In the genomic region with DNA sequence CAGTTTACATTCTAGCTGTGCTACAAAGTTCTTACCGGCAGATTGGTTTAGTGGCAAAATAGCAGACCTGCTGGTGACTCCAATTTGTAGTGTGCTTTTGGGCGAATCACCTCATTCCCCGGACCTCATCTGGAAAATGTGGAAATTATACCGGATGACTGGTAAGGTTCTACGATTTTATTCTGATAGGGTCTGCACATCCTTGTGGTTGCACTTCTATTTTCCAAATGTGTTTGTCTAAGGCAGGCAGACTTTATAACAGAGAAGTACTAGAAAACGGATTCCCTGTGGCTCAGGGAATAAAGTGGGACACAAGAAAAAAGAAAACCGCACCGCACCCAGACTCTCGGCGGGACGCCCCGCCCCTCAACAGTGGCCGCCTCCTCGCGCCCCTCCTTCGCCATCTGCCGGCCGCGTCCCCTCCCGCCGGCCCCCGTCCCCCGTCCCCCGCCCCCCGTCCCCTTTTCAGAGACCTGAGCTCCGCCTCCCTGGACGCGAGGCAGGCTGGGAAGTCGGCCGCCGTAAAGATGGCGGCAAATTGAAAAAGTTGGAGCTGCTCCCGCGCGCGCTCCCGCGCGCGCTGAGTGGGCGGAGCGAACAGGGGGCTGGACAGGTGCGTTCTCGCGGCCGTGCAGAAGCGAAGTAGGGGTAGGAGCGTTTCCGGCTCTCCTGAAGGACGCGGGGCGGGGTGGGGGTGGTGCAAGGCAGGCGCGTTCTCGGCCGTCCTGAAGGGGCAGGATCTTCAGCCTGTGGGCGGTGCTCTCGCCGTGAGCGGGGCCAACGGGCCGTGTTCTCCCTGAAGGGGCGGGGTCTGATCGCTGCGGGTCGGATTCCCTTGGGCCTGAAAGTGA, we compare ENCODE assay signal across 1 cellular context.
A peak's percentile ranks its signal among the peaks of the same experiment; 100 is the strongest.
TF ChIP-seq lines count a peak whose summit lies in the region.

No MANE protein-coding gene starts in this region.

TF ChIP-seq in HepG2, 621 proteins besides CTCF, POLR2A, EP300 and RAD21 (continued from another document and continues in another):
- TF ChIP-seq ZNF710 (CRISPR knock-in tag; IDR thresholded peaks at IDR 0.05; ENCODE audit: borderline replicate concordance) (no peak), SIN3B (IDR thresholded peaks at IDR 0.05; ENCODE audit: low read length) (peak; percentile 77; the same call in 1 of the 2 replicates), ZNF280B (CRISPR knock-in tag; IDR thresholded peaks at IDR 0.05; ENCODE audit: borderline replicate concordance) (no peak), MZF1 (CRISPR knock-in tag; IDR thresholded peaks at IDR 0.05; ENCODE audit: borderline replicate concordance) (no peak), EZH2 (conservative IDR thresholded peaks at IDR 0.05; ENCODE audit: low read depth, low read length) (no peak), ZNF569 (CRISPR knock-in tag; IDR thresholded peaks at IDR 0.05; ENCODE audit: borderline replicate concordance) (no peak), GMEB1 (CRISPR knock-in tag; IDR thresholded peaks at IDR 0.05; ENCODE audit: borderline replicate concordance) (peak; percentile 57; the same call in 1 of the 2 replicates), E2F5 (CRISPR knock-in tag; conservative IDR thresholded peaks at IDR 0.05) (peak; percentile 78), ZIK1 (CRISPR knock-in tag; IDR thresholded peaks at IDR 0.05; ENCODE audit: borderline replicate concordance, low read depth) (no peak; the same call in 1 of the 2 replicates), ZFAT (CRISPR knock-in tag; conservative IDR thresholded peaks at IDR 0.05) (no peak), RXRB (CRISPR knock-in tag; IDR thresholded peaks at IDR 0.05; ENCODE audit: borderline replicate concordance) (no peak), ZNF225 (CRISPR knock-in tag; IDR thresholded peaks at IDR 0.05) (no peak), MEIS1 (CRISPR knock-in tag; IDR thresholded peaks at IDR 0.05; ENCODE audit: borderline replicate concordance) (no peak), ZMAT5 (CRISPR knock-in tag; IDR thresholded peaks at IDR 0.05; ENCODE audit: borderline replicate concordance, low read depth) (no peak), NFIB (CRISPR knock-in tag; IDR thresholded peaks at IDR 0.05; ENCODE audit: borderline replicate concordance) (no peak), TAF15 (IDR thresholded peaks at IDR 0.05; ENCODE audit: low read depth, low read length, poor library complexity, severe bottlenecking) (no peak), XBP1 (CRISPR knock-in tag; IDR thresholded peaks at IDR 0.05) (no peak), ERF (CRISPR knock-in tag; IDR thresholded peaks at IDR 0.05) (peak; percentile 3; the same call in 1 of the 2 replicates), ARID2 (CRISPR knock-in tag; IDR thresholded peaks at IDR 0.05; ENCODE audit: borderline replicate concordance) (no peak), PRDM15 (CRISPR knock-in tag; IDR thresholded peaks at IDR 0.05) (no peak), STAT5B (CRISPR knock-in tag; IDR thresholded peaks at IDR 0.05) (no peak)
- TF ChIP-seq, protein P1, sequence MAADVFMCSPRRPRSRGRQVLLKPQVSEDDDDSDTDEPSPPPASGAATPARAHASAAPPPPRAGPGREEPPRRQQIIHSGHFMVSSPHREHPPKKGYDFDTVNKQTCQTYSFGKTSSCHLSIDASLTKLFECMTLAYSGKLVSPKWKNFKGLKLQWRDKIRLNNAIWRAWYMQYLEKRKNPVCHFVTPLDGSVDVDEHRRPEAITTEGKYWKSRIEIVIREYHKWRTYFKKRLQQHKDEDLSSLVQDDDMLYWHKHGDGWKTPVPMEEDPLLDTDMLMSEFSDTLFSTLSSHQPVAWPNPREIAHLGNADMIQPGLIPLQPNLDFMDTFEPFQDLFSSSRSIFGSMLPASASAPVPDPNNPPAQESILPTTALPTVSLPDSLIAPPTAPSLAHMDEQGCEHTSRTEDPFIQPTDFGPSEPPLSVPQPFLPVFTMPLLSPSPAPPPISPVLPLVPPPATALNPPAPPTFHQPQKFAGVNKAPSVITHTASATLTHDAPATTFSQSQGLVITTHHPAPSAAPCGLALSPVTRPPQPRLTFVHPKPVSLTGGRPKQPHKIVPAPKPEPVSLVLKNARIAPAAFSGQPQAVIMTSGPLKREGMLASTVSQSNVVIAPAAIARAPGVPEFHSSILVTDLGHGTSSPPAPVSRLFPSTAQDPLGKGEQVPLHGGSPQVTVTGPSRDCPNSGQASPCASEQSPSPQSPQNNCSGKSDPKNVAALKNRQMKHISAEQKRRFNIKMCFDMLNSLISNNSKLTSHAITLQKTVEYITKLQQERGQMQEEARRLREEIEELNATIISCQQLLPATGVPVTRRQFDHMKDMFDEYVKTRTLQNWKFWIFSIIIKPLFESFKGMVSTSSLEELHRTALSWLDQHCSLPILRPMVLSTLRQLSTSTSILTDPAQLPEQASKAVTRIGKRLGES (CRISPR knock-in tag; IDR thresholded peaks at IDR 0.05; ENCODE audit: borderline replicate concordance) = no peak
- TF ChIP-seq, protein P2, sequence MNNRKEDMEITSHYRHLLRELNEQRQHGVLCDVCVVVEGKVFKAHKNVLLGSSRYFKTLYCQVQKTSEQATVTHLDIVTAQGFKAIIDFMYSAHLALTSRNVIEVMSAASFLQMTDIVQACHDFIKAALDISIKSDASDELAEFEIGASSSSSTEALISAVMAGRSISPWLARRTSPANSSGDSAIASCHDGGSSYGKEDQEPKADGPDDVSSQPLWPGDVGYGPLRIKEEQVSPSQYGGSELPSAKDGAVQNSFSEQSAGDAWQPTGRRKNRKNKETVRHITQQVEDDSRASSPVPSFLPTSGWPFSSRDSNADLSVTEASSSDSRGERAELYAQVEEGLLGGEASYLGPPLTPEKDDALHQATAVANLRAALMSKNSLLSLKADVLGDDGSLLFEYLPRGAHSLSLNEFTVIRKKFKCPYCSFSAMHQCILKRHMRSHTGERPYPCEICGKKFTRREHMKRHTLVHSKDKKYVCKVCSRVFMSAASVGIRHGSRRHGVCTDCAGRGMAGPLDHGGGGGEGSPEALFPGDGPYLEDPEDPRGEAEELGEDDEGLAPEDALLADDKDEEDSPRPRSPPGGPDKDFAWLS (CRISPR knock-in tag; IDR thresholded peaks at IDR 0.05; ENCODE audit: borderline replicate concordance) = no peak
